ENCODE assay signal across 7 cellular contexts in the genomic region with DNA sequence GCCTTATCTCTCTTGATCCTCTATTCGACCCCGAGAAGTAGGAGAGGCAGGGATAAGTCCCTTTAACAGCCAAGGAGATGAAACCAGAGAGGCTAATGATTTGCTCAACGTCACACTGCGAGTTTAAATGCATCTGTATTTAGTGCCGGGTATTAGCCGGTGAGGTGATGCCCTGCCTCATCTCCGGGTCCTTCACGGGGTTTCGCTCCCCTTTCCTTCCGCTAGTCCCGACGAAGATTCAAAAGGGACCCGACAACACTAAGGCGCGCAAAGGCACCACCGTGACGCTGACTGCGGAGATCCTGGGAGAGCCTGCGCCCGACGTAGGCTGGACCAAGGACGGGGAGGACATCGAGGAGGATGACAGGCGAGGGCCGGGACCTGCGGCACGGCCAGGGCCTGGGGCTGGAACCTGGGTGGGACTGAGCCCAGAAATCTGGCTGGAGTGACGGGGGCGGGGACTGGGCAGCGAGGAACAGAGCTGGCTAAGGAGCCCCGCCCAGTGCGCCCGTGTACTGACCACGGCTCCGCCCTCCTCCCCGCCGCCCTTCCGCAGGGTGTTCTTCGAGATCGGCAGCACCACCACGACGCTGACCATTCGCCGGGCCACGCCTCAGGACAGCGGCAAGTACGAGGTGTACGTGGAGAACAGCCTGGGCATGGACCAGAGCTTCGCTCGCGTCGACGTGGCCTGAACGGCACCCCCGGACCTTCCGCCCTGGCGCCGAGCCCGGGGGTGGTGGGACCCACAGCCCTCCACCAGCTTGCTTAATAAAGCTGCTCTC. TPM values are rescaled to one million over a fixed set of nuclear protein-coding genes. Genes with fewer than 3 reads are reported as not detected.
DNase-seq lines count a peak whose midpoint lies in the region; ATAC-seq lines count a peak whose summit lies in the region.

No MANE protein-coding gene starts in this region.

- H3K36me3 ChIP-seq in Karpas-422 (ENCODE audit: insufficient read depth, low read length), result no peaks in the 10 kb centered on the region

- DNase-seq in NOMO-1 (lab: John Stamatoyannopoulos, UW; ENCODE audit: unreplicated experiment in 2 of 2) (peak; percentile 37 to 53), amniotic epithelial cell (ENCODE audit: low read depth) (peak; percentile 82), left cardiac atrium (peak; percentile 96), pons (ENCODE audit: low spot score) (peak; percentile 31), Karpas-422 (no peak)

- no peaks in the 10 kb centered on the region for H3K27me3 ChIP-seq in Karpas-422 (ENCODE audit: low read length)

- H3K4me1 ChIP-seq in Karpas-422 (ENCODE audit: low read length), result peaks cover 23% of the 10 kb centered on the region

- no peaks in the 10 kb centered on the region for H3K9me3 ChIP-seq in Karpas-422 (ENCODE audit: low read length)

- intact Hi-C loops in left cardiac atrium (cut with DNase I), result no loop called here

- H2AFZ ChIP-seq in Karpas-422 (ENCODE audit: low read length), result no peak overlapping the region

- no peak overlapping the region for H3K9ac ChIP-seq in Karpas-422 (ENCODE audit: low read length)

- ATAC-seq in HG02588 (IDR thresholded peaks at IDR 0.05; ENCODE audit: unreplicated experiment) (peak; percentile 36), left cardiac atrium (peak; percentile 84 to 89)

- H3K4me2 ChIP-seq in Karpas-422 (ENCODE audit: low read depth, low read length, poor library complexity, severe bottlenecking), result no peak overlapping the region

- peak overlapping the region; percentile 96; the same call in 1 of the 2 replicates for H3K4me3 ChIP-seq in GM08714 (ENCODE audit: low read length)
- no peak overlapping the region for H3K4me3 ChIP-seq in Karpas-422 (ENCODE audit: low read length)

- no peaks in the 10 kb centered on the region for H4K20me1 ChIP-seq in Karpas-422 (ENCODE audit: insufficient read depth, low read depth, low read length)

- no peaks in the 10 kb centered on the region; the same call in 1 of the 2 replicates for H3K79me2 ChIP-seq in Karpas-422 (ENCODE audit: low read length)

- no peaks in the 10 kb centered on the region for H3K9me2 ChIP-seq in Karpas-422 (replicated peaks; ENCODE audit: insufficient read depth, low read length)

- no peak overlapping the region for H3K27ac ChIP-seq in Karpas-422 (ENCODE audit: low read length)

RNA-seq across cellular contexts. Expression of a gene that starts 1.0 kb away (rescaled TPM):
- total RNA-seq in left cardiac atrium, result 10 to 100 TPM; 29.0 to 30.0 TPM
- 10.5 and 17.1 TPM in 2 replicates for total RNA-seq in Karpas-422 (2014; rRNA removed; shearing (Covaris generic); ENCODE audit: low replicate concordance)

RNA-seq across cellular contexts. Expression of a gene that starts 16.6 kb away (rescaled TPM):
- total RNA-seq in left cardiac atrium, result under 1 TPM in 1 of 2 donors, not detected in 1; 0.32 TPM
- total RNA-seq in Karpas-422 (2014; rRNA removed; shearing (Covaris generic); ENCODE audit: low replicate concordance), result 0.32 TPM in 1 of 2 replicates, not detected in the other

RNA-seq across cellular contexts. Expression of a gene that starts 45.9 kb away (rescaled TPM):
- 100 to 1,000 TPM in 1 of 2 donors, 10 to 100 TPM in 1; 72.4 to 113 TPM for total RNA-seq in left cardiac atrium
- total RNA-seq in Karpas-422 (2014; rRNA removed; shearing (Covaris generic); ENCODE audit: low replicate concordance), result 25.5 and 44.5 TPM in 2 replicates

RNA-seq across cellular contexts. Expression of a gene that starts 46.1 kb away (rescaled TPM):
- 1 to 10 TPM; 3.2 to 4.1 TPM for total RNA-seq in left cardiac atrium
- 2.7 and 3.2 TPM in 2 replicates for total RNA-seq in Karpas-422 (2014; rRNA removed; shearing (Covaris generic); ENCODE audit: low replicate concordance)
